Comparison of ENCODE assay signal across 14 cellular contexts in the genomic region with DNA sequence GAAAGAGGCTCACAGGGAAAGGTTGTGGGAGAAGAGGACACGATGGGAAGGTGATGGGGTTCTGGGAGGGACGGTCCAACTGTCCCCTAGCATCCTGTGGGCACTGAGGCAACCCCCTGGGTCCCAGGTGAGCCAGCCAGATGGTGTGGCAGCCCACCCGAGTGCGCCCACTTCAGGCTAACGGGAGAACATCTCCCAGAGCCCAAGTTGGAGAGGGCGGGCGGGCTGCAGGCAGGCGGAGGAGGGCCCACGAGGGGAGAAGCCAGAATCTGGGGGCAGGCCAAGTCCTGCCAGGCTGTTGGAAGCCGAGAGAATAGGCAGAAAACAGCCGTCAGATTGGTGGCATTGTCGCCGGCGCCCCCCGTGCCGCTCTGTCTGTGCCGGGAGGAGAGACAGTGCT. TPM values are rescaled to one million over a fixed set of nuclear protein-coding genes. Genes with fewer than 3 reads are reported as not detected.
DNase-seq lines count a peak whose midpoint lies in the region; ATAC-seq and TF ChIP-seq lines count a peak whose summit lies in the region.
"Had no signal": no experiment of that assay in that cellular context is flagged by ENCODE, and none has a peak within 500 bp of the region (broad histone marks: within the 10 kb centered on the region; RNA-seq: fewer than 3 reads in every experiment).

No MANE protein-coding gene starts in this region.

- TF ChIP-seq POLR2A in gastroesophageal sphincter (IDR thresholded peaks at IDR 0.05): no peak

- no peak overlapping the region for H3K27ac Mint-ChIP-seq in WTC11

- H3K36me3 Mint-ChIP-seq in WTC11: no peaks in the 10 kb centered on the region

- H3K4me3 ChIP-seq in HFF-Myc (replicated peaks; ENCODE audit: low read depth, low read length): no peak overlapping the region
- no peak overlapping the region for H3K4me3 ChIP-seq in gastroesophageal sphincter
- H3K4me3 ChIP-seq: BLaER1 treated with 17β-estradiol and CSF1 and Interleukin-3, amounts not matched to agents 10 nM and 100 nM had no signal

- ATAC-seq in WTC11 (peak; percentile 83), gastroesophageal sphincter (no peak)
- ATAC-seq: activated CD4-positive, CD25-positive, alpha-beta regulatory T cell treated with anti-CD3 and anti-CD28 coated beads, Interleukin-2, amount 50 U/mL, for 24 hours; left colon had no signal

- H3K27me3 Mint-ChIP-seq in WTC11 (ENCODE audit: low read depth): peaks cover 4% of the 10 kb centered on the region

- H3K9me3 Mint-ChIP-seq in WTC11: no peaks in the 10 kb centered on the region

- POLR2A ChIA-PET in WTC11 (lab: Charles Lee): no interaction called here

- H3K9me3 ChIP-seq in gastroesophageal sphincter: no peaks in the 10 kb centered on the region
- H3K9me3 ChIP-seq: BLaER1 treated with 17β-estradiol and CSF1 and Interleukin-3, amounts not matched to agents 10 nM and 100 nM had no signal

- TF ChIP-seq CTCF in HFF-Myc (IDR thresholded peaks at IDR 0.05; ENCODE audit: low read depth, low read length, missing control alignments): peak; percentile 24
- TF ChIP-seq CTCF in WTC11 (IDR thresholded peaks at IDR 0.05): peak; percentile 63; the same call in 1 of the 2 replicates
- no peak for TF ChIP-seq CTCF in gastroesophageal sphincter (IDR thresholded peaks at IDR 0.05)

- no peaks in the 10 kb centered on the region for H3K36me3 ChIP-seq in gastroesophageal sphincter
- H3K36me3 ChIP-seq: BLaER1 treated with 17β-estradiol and CSF1 and Interleukin-3, amounts not matched to agents 10 nM and 100 nM had no signal

- no peak overlapping the region for H3K4me3 Mint-ChIP-seq in WTC11

- H3K4me1 Mint-ChIP-seq in WTC11: peaks cover 20% of the 10 kb centered on the region

- WGBS in gastroesophageal sphincter (ENCODE audit: low coverage in 1 of 2), 2 donors: 61 to 67% methylated on average over 6 to 15 of the region's 17 CpGs

- DNase-seq in D341Med (ENCODE audit: low spot score): peak; percentile 79
- no peak for DNase-seq in HFF-Myc (ENCODE audit: extremely low read depth, low read depth)
- DNase-seq in WTC11 (ENCODE audit: low spot score): peak; percentile 75
- peak; percentile 84 for DNase-seq in iPS-NIHi7 (ENCODE audit: extremely low spot score)
- no peak for DNase-seq in HCEC 1CT
- DNase-seq in AML-193 (lab: John Stamatoyannopoulos, UW): no peak
- DNase-seq in activated naive CD4-positive, alpha-beta T cell treated with anti-CD3 and anti-CD28 coated beads, Interleukin-2, amount 50 U/mL, for 16 hours: no peak
- DNase-seq: activated T-cell treated with anti-CD3 and anti-CD28 coated beads for 4 hours; effector memory CD4-positive, alpha-beta T cell; left colon; NCI-H2081 treated with DMSO at 0.1 percent for 48 hours had no signal

- H3K27me3 ChIP-seq in gastroesophageal sphincter: peaks cover 20% of the 10 kb centered on the region
- H3K27me3 ChIP-seq: BLaER1 treated with 17β-estradiol and CSF1 and Interleukin-3, amounts not matched to agents 10 nM and 100 nM had no signal

- peaks cover 0 to under 1% (median 0%) of the 10 kb centered on the region in 3 donors for H3K4me1 ChIP-seq in gastroesophageal sphincter

- CTCF ChIA-PET in WTC11 (lab: Charles Lee): interaction anchor here (0.8 to 5.7 kb wide), 3 partner anchors 10 to 70 kb away, joined by 3 to 41 read pairs (median 6); partner anchors contain the start of gene CACNA1G

- no peak overlapping the region for H3K27ac ChIP-seq in gastroesophageal sphincter

- no peak for TF ChIP-seq EP300 in gastroesophageal sphincter (IDR thresholded peaks at IDR 0.05)

TF ChIP-seq in WTC11, 78 proteins besides CTCF, POLR2A, EP300 and RAD21:
- TF ChIP-seq SOX15 (CRISPR knock-in tag; IDR thresholded peaks at IDR 0.05) (no peak), HMGXB4 (CRISPR knock-in tag; IDR thresholded peaks at IDR 0.05) (peak; percentile 29; the same call in 1 of the 2 replicates), USF2 (CRISPR knock-in tag; IDR thresholded peaks at IDR 0.05) (peak; percentile 6; the same call in 1 of the 2 replicates), PREB (CRISPR knock-in tag; IDR thresholded peaks at IDR 0.05; ENCODE audit: borderline replicate concordance) (no peak), ZNF281 (CRISPR knock-in tag; IDR thresholded peaks at IDR 0.05) (no peak)

RNA-seq across cellular contexts. Expression of gene ABCC3, which starts 13.8 kb away (rescaled TPM):
- total RNA-seq in WTC11 (2021): 0.92 to 2.6 TPM (median 0.99 TPM) in 3 replicates
- total RNA-seq in gastroesophageal sphincter: 10 to 100 TPM in 1 of 4 donors, 1 to 10 TPM in 3; 2.0 to 18.7 (median 5.1) TPM

Comparison
In these comparisons a context has a peak if more than half of its experiments do, and no peak if none do; other contexts are left out.
1. DNase-seq: peak in D341Med (single experiment), WTC11 (single experiment) and iPS-NIHi7 (single experiment); none in HFF-Myc (single experiment), HCEC 1CT (single experiment), AML-193 (0 of 2) and activated naive CD4-positive, alpha-beta T cell treated with anti-CD3 and anti-CD28 coated beads, Interleukin-2, amount 50 U/mL, for 16 hours (single experiment).
2. CTCF ChIP-seq: peak in HFF-Myc (single experiment) and WTC11 (single experiment); none in gastroesophageal sphincter (0 of 4).